Comparison of ENCODE assay signal across 9 cellular contexts in the genomic region with DNA sequence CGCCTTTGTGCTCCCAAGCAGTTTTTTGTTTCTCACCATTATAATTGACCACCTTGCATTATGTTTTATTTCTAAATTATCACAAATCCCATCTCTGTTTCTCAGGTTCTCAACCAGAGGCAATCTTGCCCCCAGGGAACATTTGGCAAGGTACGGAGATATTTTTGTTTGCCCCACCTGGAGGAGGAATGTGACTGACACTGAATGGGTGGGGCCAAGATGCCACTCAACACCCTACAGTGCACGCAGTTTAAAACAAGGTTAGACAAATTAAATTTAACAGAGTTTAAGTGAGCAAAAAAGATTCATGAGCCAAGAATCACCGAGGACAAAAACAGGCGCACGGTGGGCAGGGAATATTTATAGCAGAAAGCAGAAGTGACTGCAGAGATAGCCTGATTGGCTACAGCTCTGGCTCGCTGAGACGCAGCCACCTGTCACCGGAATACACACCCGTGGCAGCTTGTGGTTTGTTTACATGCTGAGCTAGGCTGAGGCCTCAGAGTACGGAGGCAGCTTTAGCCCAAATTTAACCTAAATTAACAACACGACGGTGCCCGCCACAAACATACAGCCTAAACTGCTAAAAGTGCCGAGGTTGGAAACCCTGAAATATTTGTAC.
DNase-seq lines count a peak whose midpoint lies in the region; ATAC-seq lines count a peak whose summit lies in the region.
"Had no signal": no experiment of that assay in that cellular context is flagged by ENCODE, and none has a peak within 500 bp of the region (broad histone marks: within the 10 kb centered on the region; RNA-seq: fewer than 3 reads in every experiment).

No MANE protein-coding gene starts in this region.

- H3K36me3 ChIP-seq in CD4-positive, alpha-beta memory T cell (ENCODE audit: insufficient read depth, low read length), result no peaks in the 10 kb centered on the region
- H3K36me3 ChIP-seq: breast epithelium had no signal

- POLR2A ChIA-PET in CD4-positive, alpha-beta memory T cell (lab: Charles Lee; ENCODE audit: partially characterized antibody), result interaction anchor here (0.5 to 2.5 kb wide), 6 partner anchors 8 to 239 kb away, joined by 3 to 24 read pairs (median 6); a partner anchor contains a TSS

- H3K4me1 ChIP-seq in CD4-positive, alpha-beta memory T cell (ENCODE audit: insufficient read depth, low read length), result peaks cover 24% of the 10 kb centered on the region
- H3K4me1 ChIP-seq: breast epithelium had no signal

- intact Hi-C loops in CD4-positive, alpha-beta memory T cell (cut with micrococcal nuclease), result loop anchor here (1.0 to 2.0 kb wide), 4 partner anchors 8 to 239 kb away; a partner anchor contains a TSS

- peak; percentile 83 to 87 (median 86) for DNase-seq in CD4-positive, alpha-beta memory T cell
- DNase-seq in OCI-M1 (lab: John Stamatoyannopoulos, UW), result peak; percentile 26
- peak; percentile 65 for DNase-seq in activated effector memory CD4-positive, alpha-beta T cell treated with Interleukin-2 at 50 U/mL for 16 hours
- DNase-seq in stimulated activated CD4-positive, alpha-beta T cell treated with anti-CD3 and anti-CD28 coated beads, Interleukin-15, amount 100 ng/mL, for 1 hour (ENCODE audit: low read depth in 1 of 2, low spot score in 1 of 2), result peak; percentile 11 to 35
- DNase-seq in SKM-1 (lab: John Stamatoyannopoulos, UW; ENCODE audit: unreplicated experiment), result no peak
- DNase-seq in SW 1271 (lab: John Stamatoyannopoulos, UW), result no peak

- no peaks in the 10 kb centered on the region for H3K36me3 Mint-ChIP-seq in CD4-positive, alpha-beta memory T cell

- no peaks in the 10 kb centered on the region for H3K27me3 Mint-ChIP-seq in CD4-positive, alpha-beta memory T cell

- no peaks in the 10 kb centered on the region for H3K9me3 ChIP-seq in CD4-positive, alpha-beta memory T cell (ENCODE audit: control insufficient read depth in 1 of 2, low read length in 2 of 2)
- H3K9me3 ChIP-seq: breast epithelium had no signal

- peak overlapping the region; percentile 81 to 94 (median 86) for H3K4me3 Mint-ChIP-seq in CD4-positive, alpha-beta memory T cell

- peak overlapping the region; percentile 62 for H3K27ac ChIP-seq in CD4-positive, alpha-beta memory T cell (ENCODE audit: low read depth, low read length)

- peaks cover 15 to 32% (median 25%) of the 10 kb centered on the region in 4 donors for H3K4me1 Mint-ChIP-seq in CD4-positive, alpha-beta memory T cell

- H3K27ac Mint-ChIP-seq in CD4-positive, alpha-beta memory T cell, result peak overlapping the region; percentile 88 to 100 (median 98)

- CTCF ChIA-PET in CD4-positive, alpha-beta memory T cell (lab: Charles Lee; ENCODE audit: partially characterized antibody), result interaction anchor here (0.8 to 1.7 kb wide), 5 partner anchors 8 to 245 kb away, joined by 3 to 5 read pairs (median 3); no protein-coding TSS in a partner anchor

- H3K27me3 ChIP-seq in CD4-positive, alpha-beta memory T cell (ENCODE audit: insufficient read depth, low read length), result no peaks in the 10 kb centered on the region
- H3K27me3 ChIP-seq: breast epithelium had no signal

- H3K9me3 Mint-ChIP-seq in CD4-positive, alpha-beta memory T cell, result no peaks in the 10 kb centered on the region

- ATAC-seq in GM19372 (IDR thresholded peaks at IDR 0.05; ENCODE audit: low read depth, unreplicated experiment), result peak; percentile 99
- peak; percentile 97 for ATAC-seq in HG03280 (IDR thresholded peaks at IDR 0.05; ENCODE audit: unreplicated experiment)

- H3K4me3 ChIP-seq in CD4-positive, alpha-beta memory T cell (ENCODE audit: low read length in 2 of 2), result peak overlapping the region; percentile 30 to 33

Comparison
In these comparisons a context has a peak if more than half of its experiments do, and no peak if none do; other contexts are left out.
1. DNase-seq: peak in CD4-positive, alpha-beta memory T cell (5 of 5), OCI-M1 (single experiment), activated effector memory CD4-positive, alpha-beta T cell treated with Interleukin-2 at 50 U/mL for 16 hours (single experiment) and stimulated activated CD4-positive, alpha-beta T cell treated with anti-CD3 and anti-CD28 coated beads, Interleukin-15, amount 100 ng/mL, for 1 hour (2 of 2); none in SKM-1 (single experiment) and SW 1271 (0 of 2).